7 cellular contexts compared by ENCODE assay signal in genomic region chr9:129213551-129213950, GRCh38.
"Had no signal": no experiment of that assay in that cellular context is flagged by ENCODE, and none has a peak within 500 bp of the region (broad histone marks: within the 10 kb centered on the region; RNA-seq: fewer than 3 reads in every experiment).

No MANE protein-coding gene starts in this region.

- H3K27ac Mint-ChIP-seq: GM23338, H9, IgD-negative memory B cell had no signal

- H3K36me3 Mint-ChIP-seq: IgD-negative memory B cell had no signal

- H3K4me1 Mint-ChIP-seq: IgD-negative memory B cell had no signal

- H3K9me3 Mint-ChIP-seq: GM23338, H9, IgD-negative memory B cell had no signal

- H3K27ac ChIP-seq: HL-60 had no signal

- ATAC-seq: GM23338, HepG2 had no signal

- DNase-seq: H9, HCEC 1CT, KBM-7 had no signal

- H3K4me3 Mint-ChIP-seq: GM23338, H9, IgD-negative memory B cell had no signal
